In genomic region chr20:34220581-34220980, GRCh38 we compare ENCODE assay signal across 16 cellular contexts. TPM values are rescaled to one million over a fixed set of nuclear protein-coding genes. Genes with fewer than 3 reads are reported as not detected.
DNase-seq lines count a peak whose midpoint lies in the region; TF ChIP-seq lines count a peak whose summit lies in the region.
"Had no signal": no experiment of that assay in that cellular context is flagged by ENCODE, and none has a peak within 500 bp of the region (broad histone marks: within the 10 kb centered on the region; RNA-seq: fewer than 3 reads in every experiment).

No MANE protein-coding gene starts in this region.

- no peak for TF ChIP-seq POLR2A in lower leg skin (IDR thresholded peaks at IDR 0.05)

- no peak for TF ChIP-seq CTCF in lower leg skin (IDR thresholded peaks at IDR 0.05)
- no peak for TF ChIP-seq CTCF in MM.1S (IDR thresholded peaks at IDR 0.05; ENCODE audit: low read length)

- no peaks in the 10 kb centered on the region for H3K27me3 ChIP-seq in MM.1S (replicated peaks; ENCODE audit: insufficient read depth, low read length)
- H3K27me3 ChIP-seq: pancreas had no signal

- 67 to 73% methylated on average over 5 of the region's 5 CpGs for WGBS in lower leg skin, 2 donors

- H3K9me3 ChIP-seq in MM.1S (replicated peaks; ENCODE audit: insufficient read depth, low read length), result no peaks in the 10 kb centered on the region
- H3K9me3 ChIP-seq: left ventricle myocardium inferior, pancreas, stomach had no signal

- no peaks in the 10 kb centered on the region for H3K79me2 ChIP-seq in MM.1S (ENCODE audit: low read length)

- H3K4me3 ChIP-seq in skeletal muscle cell (ENCODE audit: low read depth, low read length), result no peak overlapping the region
- H3K4me3 ChIP-seq in lower leg skin (ENCODE audit: low read depth, poor library complexity, severe bottlenecking), result no peak overlapping the region
- H3K4me3 ChIP-seq in MM.1S (ENCODE audit: low read length), result no peak overlapping the region
- H3K4me3 ChIP-seq: left ventricle myocardium inferior, pancreas, stomach had no signal

- H4K20me1 ChIP-seq in MM.1S (ENCODE audit: insufficient read depth, low read length), result no peaks in the 10 kb centered on the region

- no peak overlapping the region for H3K4me2 ChIP-seq in MM.1S (ENCODE audit: low read depth, low read length)

- H3K4me1 ChIP-seq in MM.1S (ENCODE audit: low read length), result peaks cover 4% of the 10 kb centered on the region; the same call in 1 of the 2 replicates

- H3F3A ChIP-seq in MM.1S (ENCODE audit: insufficient read depth, low read length), result peaks cover 4% of the 10 kb centered on the region

- no peaks in the 10 kb centered on the region for H3K36me3 ChIP-seq in MM.1S (replicated peaks; ENCODE audit: insufficient read depth, low read length)
- H3K36me3 ChIP-seq: left ventricle myocardium inferior, pancreas, stomach had no signal

- H3K27ac ChIP-seq in epithelial cell of prostate (no peak overlapping the region), MM.1S (ENCODE audit: low read length) (no peak overlapping the region)
- H3K27ac ChIP-seq: left ventricle myocardium inferior, pancreas, stomach had no signal

- H3K9ac ChIP-seq in MM.1S (ENCODE audit: low read length), result no peak overlapping the region

- intact Hi-C loops in lower leg skin (cut with DNase I; ENCODE audit: low total_unique reads), result no loop called here

- no peaks in the 10 kb centered on the region for H3K9me2 ChIP-seq in MM.1S (replicated peaks; ENCODE audit: insufficient read depth, low read length)

- no peak overlapping the region for H2AFZ ChIP-seq in MM.1S (ENCODE audit: low read length)

- DNase-seq in HCEC 1CT (peak; percentile 76), RPMI7951 (ENCODE audit: low read depth) (peak; percentile 90), epithelial cell of prostate (ENCODE audit: low read depth, low spot score) (peak; percentile 1), skeletal muscle cell (ENCODE audit: low read depth) (peak; percentile 57), lower leg skin (ENCODE audit: low spot score in 2 of 2) (no peak), NCI-H524 (lab: John Stamatoyannopoulos, UW) (no peak), MM.1S (no peak)
- DNase-seq: activated CD4-positive, alpha-beta T cell treated with anti-CD3 and anti-CD28 coated beads, Interleukin-2, amount 50 U/mL, for 1 hour; activated effector memory CD4-positive, alpha-beta T cell treated with anti-CD3 and anti-CD28 coated beads, Interleukin-2, amount 50 U/mL, for 16 hours; left ventricle myocardium inferior; NCI-H1694 treated with DMSO at 0.1 percent for 48 hours; NK-92 treated with Interleukin-12 subunit alpha and Interleukin-12 subunit beta, amount 100 ng/mL, for 24 hours; pancreas; stimulated activated CD4-positive, alpha-beta T cell treated with anti-CD3 and anti-CD28 coated beads, Interleukin-4, amount 100 ng/mL, for 4 hours; stomach had no signal

RNA-seq across cellular contexts. Expression of gene ASIP, which starts 20.6 kb away (rescaled TPM):
- total RNA-seq in RPMI7951 (2014; rRNA removed; shearing (Covaris generic)), result not detected in 2 replicates
- 1 to 10 TPM in 1 of 4 donors, under 1 TPM in 2, not detected in 1; 0.72 to 2.0 (median 0.83) TPM for total RNA-seq in lower leg skin
- total RNA-seq: pancreas; stomach; T-helper 1 cell treated with Interleukin-12 subunit alpha and Interleukin-12 subunit beta and Interleukin-4 antibody, amounts not matched to agents 30 ng/mL and 1 ng/mL, for 36 hours had no signal

Comparison
In these comparisons a context has a peak if more than half of its experiments do, and no peak if none do; other contexts are left out.
1. DNase-seq: peak in HCEC 1CT (single experiment), RPMI7951 (single experiment), epithelial cell of prostate (single experiment) and skeletal muscle cell (single experiment); none in lower leg skin (0 of 2), NCI-H524 (0 of 2) and MM.1S (single experiment).